Comparison of ENCODE assay signal across 8 cellular contexts in the genomic region with DNA sequence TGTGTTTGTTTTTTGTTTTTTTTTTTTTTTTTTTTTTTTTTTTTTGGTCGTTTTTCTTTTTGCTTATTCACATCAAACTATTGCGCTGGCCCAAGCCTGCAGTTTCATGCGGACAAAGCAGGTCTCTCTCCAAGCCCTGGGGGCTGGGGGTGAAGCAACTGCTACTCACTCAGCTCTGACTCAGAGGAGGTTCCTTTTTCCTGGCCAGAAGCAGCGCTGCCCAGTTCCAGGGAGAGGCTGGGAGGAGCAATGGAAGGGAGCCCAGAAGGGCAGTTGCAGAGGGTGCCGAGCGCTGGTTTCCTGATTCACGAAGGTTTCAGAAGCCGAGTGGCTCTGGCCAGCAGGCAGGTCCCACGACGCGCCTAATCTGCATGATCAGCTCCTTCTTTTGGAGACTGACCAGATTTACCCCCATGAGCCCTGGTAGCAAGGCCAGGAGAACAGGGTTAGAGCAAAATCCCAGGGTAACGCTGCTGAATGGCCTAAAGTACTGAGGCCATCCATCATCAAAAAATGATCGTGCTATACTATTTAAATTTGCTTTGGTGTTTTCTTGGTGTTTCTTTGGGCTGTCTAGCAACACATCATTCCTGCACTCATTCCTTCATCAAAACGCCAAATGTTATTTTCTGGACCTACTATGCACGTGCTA.
A peak's percentile ranks its signal among the peaks of the same experiment; 100 is the strongest.
DNase-seq lines count a peak whose midpoint lies in the region; ATAC-seq and TF ChIP-seq lines count a peak whose summit lies in the region.

No MANE protein-coding gene starts in this region.

- no peak overlapping the region for H2BK120ac ChIP-seq in neuronal stem cell (ENCODE audit: low read depth, low read length)

- H4K91ac ChIP-seq in neuronal stem cell (ENCODE audit: low read depth, low read length, poor library complexity), result no peak overlapping the region

- peak overlapping the region; percentile 18 for H3K23ac ChIP-seq in neuronal stem cell (ENCODE audit: low read depth, low read length, poor library complexity)

- peak; percentile 99 for ATAC-seq in RWPE2 (ENCODE audit: low read depth)

- H2BK5ac ChIP-seq in neuronal stem cell (ENCODE audit: low read length), result no peak overlapping the region

- H3K9ac ChIP-seq in neuronal stem cell (ENCODE audit: low read depth, low read length, poor library complexity), result no peak overlapping the region

- TF ChIP-seq CTCF in RWPE2 (IDR thresholded peaks at IDR 0.05; ENCODE audit: poor library complexity, severe bottlenecking) (no peak), fibroblast of pulmonary artery (IDR thresholded peaks at IDR 0.05; ENCODE audit: low read length, missing control alignments) (no peak)

- no peak overlapping the region for H4K8ac ChIP-seq in neuronal stem cell (ENCODE audit: low read depth, low read length)

- H3K14ac ChIP-seq in neuronal stem cell (ENCODE audit: low read length), result peak overlapping the region; percentile 75

- in situ Hi-C loops in KBM-7 (cut with MboI; ENCODE audit: low pct_unique_long_range_greater_than_20kb, low sequenced_read_pairs), result no loop called here

- H3K27ac ChIP-seq in RWPE2 (ENCODE audit: poor library complexity, severe bottlenecking) (peak overlapping the region; percentile 78), neuronal stem cell (replicated peaks; ENCODE audit: low read length) (no peak overlapping the region)

- H3K36me3 ChIP-seq in RWPE2 (ENCODE audit: low read depth) (no peaks in the 10 kb centered on the region), neuronal stem cell (replicated peaks in 1 of 2; ENCODE audit: control insufficient read depth in 2 of 2, insufficient read depth in 2 of 2, low read length in 2 of 2) (no peaks in the 10 kb centered on the region)

- peak overlapping the region; percentile 90 for H3K18ac ChIP-seq in neuronal stem cell (ENCODE audit: low read length)

- peak overlapping the region; percentile 18 for H2BK15ac ChIP-seq in neuronal stem cell (ENCODE audit: low read length)

- H2AFZ ChIP-seq in neuronal stem cell (ENCODE audit: low read length), result peak overlapping the region; percentile 19

- H3K4me2 ChIP-seq in neuronal stem cell (ENCODE audit: insufficient read depth, low read length, poor library complexity, severe bottlenecking), result no peak overlapping the region

- no peak overlapping the region for H2BK12ac ChIP-seq in neuronal stem cell (ENCODE audit: low read length)

- H3K4me1 ChIP-seq in RWPE2 (ENCODE audit: insufficient read depth, poor library complexity, severe bottlenecking), result peaks cover 27% of the 10 kb centered on the region
- peaks cover 0 to 9% of the 10 kb centered on the region in 2 donors for H3K4me1 ChIP-seq in neuronal stem cell (ENCODE audit: control insufficient read depth in 2 of 2, insufficient read depth in 1 of 2, low read depth in 1 of 2, low read length in 2 of 2)

- H3K79me1 ChIP-seq in neuronal stem cell (ENCODE audit: low read depth, low read length), result no peaks in the 10 kb centered on the region

- no peak overlapping the region for H2AK5ac ChIP-seq in neuronal stem cell (ENCODE audit: low read depth, low read length)

- H3K4ac ChIP-seq in neuronal stem cell (ENCODE audit: low read length), result no peak overlapping the region

- H3K4me3 ChIP-seq in RWPE2 (ENCODE audit: severe bottlenecking) (no peak overlapping the region), fibroblast of pulmonary artery (replicated peaks; ENCODE audit: low read depth, low read length) (peak overlapping the region; percentile 49), neuronal stem cell (ENCODE audit: low read length in 2 of 2) (no peak overlapping the region)

- H3K27me3 ChIP-seq in RWPE2 (ENCODE audit: insufficient read depth, poor library complexity, severe bottlenecking) (no peaks in the 10 kb centered on the region), neuronal stem cell (ENCODE audit: control insufficient read depth in 3 of 3, insufficient read depth in 3 of 3, low read depth in 1 of 3, low read length in 3 of 3) (peaks cover 0 to 5% (median 0%) of the 10 kb centered on the region in 3 experiments)

- no peaks in the 10 kb centered on the region for H3K9me3 ChIP-seq in RWPE2 (ENCODE audit: severe bottlenecking)
- no peaks in the 10 kb centered on the region for H3K9me3 ChIP-seq in neuronal stem cell (replicated peaks in 1 of 2; ENCODE audit: control insufficient read depth in 2 of 2, insufficient read depth in 1 of 2, low read depth in 1 of 2, low read length in 2 of 2)

- DNase-seq in AG20443 (ENCODE audit: low spot score), result peak; percentile 96
- DNase-seq in RWPE2 (ENCODE audit: low spot score), result peak; percentile 96
- DNase-seq in fibroblast of pulmonary artery (ENCODE audit: low read depth), result peak; percentile 96
- no peak for DNase-seq in neuronal stem cell (ENCODE audit: low spot score)
- DNase-seq in KBM-7, result no peak
- DNase-seq in GDM1 (lab: John Stamatoyannopoulos, UW), result no peak
- no peak for DNase-seq in stimulated activated CD4-positive, alpha-beta T cell treated with anti-CD3 and anti-CD28 coated beads, Interleukin-15, amount 100 ng/mL, for 24 hours
- no peak for DNase-seq in activated CD8-positive, alpha-beta memory T cell treated with anti-CD3 and anti-CD28 coated beads, Interleukin-2, amount 50 U/mL, for 4 hours

- WGBS in neuronal stem cell (ENCODE audit: extremely low coverage in 2 of 2, insufficient read length in 2 of 2, insufficient replicate concordance in 1 of 2), 2 donors, result no CpG with 5 or more reads among the region's 15 CpGs

Comparison
In these comparisons a context has a peak if more than half of its experiments do, and no peak if none do; other contexts are left out.
1. DNase-seq: peak in AG20443 (single experiment), RWPE2 (single experiment) and fibroblast of pulmonary artery (single experiment); none in neuronal stem cell (single experiment), KBM-7 (single experiment), GDM1 (single experiment), stimulated activated CD4-positive, alpha-beta T cell treated with anti-CD3 and anti-CD28 coated beads, Interleukin-15, amount 100 ng/mL, for 24 hours (single experiment) and activated CD8-positive, alpha-beta memory T cell treated with anti-CD3 and anti-CD28 coated beads, Interleukin-2, amount 50 U/mL, for 4 hours (single experiment).